In genomic region chr3:150925751-150926201, GRCh38 we compare ENCODE assay signal across 1 cellular context.
TF ChIP-seq lines count a peak whose summit lies in the region.

No MANE protein-coding gene starts in this region.

TF ChIP-seq in GM12878, 131 proteins besides CTCF, POLR2A, EP300 and RAD21 (continued from another document):
- TF ChIP-seq ZBTB40 (IDR thresholded peaks at IDR 0.05; ENCODE audit: borderline replicate concordance) (no peak), REST (IDR thresholded peaks at IDR 0.05; ENCODE audit: low read depth, low read length) (no peak), E2F8 (IDR thresholded peaks at IDR 0.05; ENCODE audit: low read depth, partially characterized antibody) (no peak), IKZF1 (conservative IDR thresholded peaks at IDR 0.05) (no peak), E4F1 (IDR thresholded peaks at IDR 0.05; ENCODE audit: borderline replicate concordance, partially characterized antibody) (no peak)
TF ChIP-seq in GM12878: peak in this region for 3.
